In the genomic region with DNA sequence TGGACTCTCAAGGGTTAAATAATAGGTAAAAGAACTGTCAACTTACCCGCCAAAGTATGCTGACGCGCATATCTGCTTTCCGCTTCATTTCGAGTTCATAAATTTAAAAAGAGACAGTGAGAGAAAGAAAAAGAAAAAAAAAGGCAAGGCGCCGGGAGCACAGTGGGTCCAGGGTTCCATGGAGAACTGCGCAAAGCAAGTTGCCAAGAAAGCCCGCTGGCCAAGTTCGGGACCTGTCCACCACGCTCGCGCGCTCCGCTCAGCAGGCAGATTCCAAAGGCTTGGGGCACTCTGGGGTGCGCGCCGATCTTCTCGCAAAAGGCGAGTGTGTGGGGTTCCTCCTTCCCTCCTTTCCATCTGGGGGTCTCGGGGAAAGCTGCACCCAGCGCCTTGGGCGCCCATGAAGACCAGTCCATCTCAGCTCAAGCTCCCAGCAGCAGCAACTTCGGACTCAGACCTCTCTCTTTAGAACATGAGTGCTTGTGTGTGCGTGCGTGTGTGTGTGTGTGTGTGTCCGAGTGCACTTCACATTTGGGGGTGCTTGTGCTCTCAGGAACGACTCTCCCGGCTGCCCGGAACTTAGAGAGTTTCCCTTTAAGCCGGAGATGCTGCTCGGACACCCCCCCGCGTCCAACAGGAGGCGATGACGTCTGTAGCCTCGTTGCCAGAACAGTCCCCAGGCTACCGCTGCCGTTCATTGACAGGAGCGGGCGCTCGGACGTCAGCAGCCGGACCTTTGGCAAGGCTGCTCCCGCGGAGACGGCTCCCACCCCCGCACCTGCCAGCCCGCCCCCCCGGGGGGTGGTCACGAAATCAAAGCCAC, we compare ENCODE assay signal across 8 cellular contexts.
A peak's percentile ranks its signal among the peaks of the same experiment; 100 is the strongest.
DNase-seq lines count a peak whose midpoint lies in the region; TF ChIP-seq lines count a peak whose summit lies in the region.

No MANE protein-coding gene starts in this region.

- no peak overlapping the region for H3K27ac ChIP-seq in skeletal muscle tissue (ENCODE audit: low read depth, low read length)

- H3K27ac Mint-ChIP-seq in T-helper 2 cell treated with Interferon-gamma antibody and Interleukin-4, amounts not matched to agents 5 μg/mL and 100 μg/mL, for 36 hours = no peak overlapping the region

- H3K4me3 ChIP-seq in astrocyte of the cerebellum (ENCODE audit: low read depth, low read length) (peak overlapping the region; percentile 51), iPS-11a (ENCODE audit: low read depth, low read length) (peak overlapping the region; percentile 28), skeletal muscle tissue (ENCODE audit: low read length in 3 of 3) (peak overlapping the region; percentile 61 to 80 (median 77))

- H3K36me3 Mint-ChIP-seq in T-helper 2 cell treated with Interferon-gamma antibody and Interleukin-4, amounts not matched to agents 5 μg/mL and 100 μg/mL, for 36 hours (ENCODE audit: low read depth) = no peaks in the 10 kb centered on the region

- in situ Hi-C loops in astrocyte of the cerebellum (cut with HindIII; ENCODE audit: low sequenced_read_pairs) = no loop called here

- no peaks in the 10 kb centered on the region for H3K9me3 Mint-ChIP-seq in T-helper 2 cell treated with Interferon-gamma antibody and Interleukin-4, amounts not matched to agents 5 μg/mL and 100 μg/mL, for 36 hours

- H3K36me3 ChIP-seq in skeletal muscle tissue (ENCODE audit: control insufficient read depth in 3 of 3, insufficient read depth in 3 of 3, low read length in 3 of 3) = no peaks in the 10 kb centered on the region

- peak; percentile 78 for DNase-seq in HEK293T (ENCODE audit: extremely low spot score)
- DNase-seq in astrocyte of the cerebellum (ENCODE audit: low read depth) = peak; percentile 87
- no peak for DNase-seq in DMS79 (lab: John Stamatoyannopoulos, UW)
- no peak for DNase-seq in activated CD4-positive, alpha-beta T cell treated with anti-CD3 and anti-CD28 coated beads, Interleukin-2, amount 50 U/mL, for 1 hour
- no peak for DNase-seq in amniotic stem cell (lab: John Stamatoyannopoulos, UW)
- DNase-seq in T-helper 2 cell treated with Interferon-gamma antibody and Interleukin-4, amounts not matched to agents 5 μg/mL and 100 μg/mL, for 36 hours (ENCODE audit: low spot score) = no peak

- CTCF ChIA-PET in HEK293T (lab: Yijun Ruan, JAX) = interaction anchor here (0.6 kb wide), 1 partner anchor 80 kb away, joined by 3 read pairs; no protein-coding TSS in a partner anchor

- peaks cover 48% of the 10 kb centered on the region for H3K27me3 Mint-ChIP-seq in T-helper 2 cell treated with Interferon-gamma antibody and Interleukin-4, amounts not matched to agents 5 μg/mL and 100 μg/mL, for 36 hours (ENCODE audit: low read depth)

- POLR2A ChIA-PET in HEK293T (lab: Yijun Ruan, JAX) = interaction anchor here (0.6 to 2.5 kb wide), 2 partner anchors 19 to 21 kb away, joined by 3 to 12 read pairs; no protein-coding TSS in a partner anchor

- no peak for TF ChIP-seq CTCF in astrocyte of the cerebellum (IDR thresholded peaks at IDR 0.05; ENCODE audit: low read depth, low read length, missing control alignments)

- H3K4me1 Mint-ChIP-seq in T-helper 2 cell treated with Interferon-gamma antibody and Interleukin-4, amounts not matched to agents 5 μg/mL and 100 μg/mL, for 36 hours (ENCODE audit: low read depth) = peaks cover 4% of the 10 kb centered on the region

- H3K9ac ChIP-seq in skeletal muscle tissue (ENCODE audit: low read depth in 1 of 3, low read length in 3 of 3) = peak overlapping the region in 2 of 3 donors; percentile 32 to 64

- no peak overlapping the region for H3K4me3 Mint-ChIP-seq in T-helper 2 cell treated with Interferon-gamma antibody and Interleukin-4, amounts not matched to agents 5 μg/mL and 100 μg/mL, for 36 hours

- H3K27me3 ChIP-seq in skeletal muscle tissue (ENCODE audit: control insufficient read depth in 3 of 3, insufficient read depth in 3 of 3, low read length in 3 of 3) = peaks cover 40 to 52% (median 41%) of the 10 kb centered on the region in 3 donors

- H3K9me3 ChIP-seq in skeletal muscle tissue (ENCODE audit: control insufficient read depth in 3 of 3, low read length in 3 of 3) = no peaks in the 10 kb centered on the region

- H3K4me1 ChIP-seq in skeletal muscle tissue (ENCODE audit: control insufficient read depth in 3 of 3, insufficient read depth in 3 of 3, low read length in 3 of 3) = peaks cover 12 to 16% (median 12%) of the 10 kb centered on the region in 3 donors

TF ChIP-seq in HEK293T, 16 proteins besides CTCF, POLR2A, EP300 and RAD21:
- no peak for TF ChIP-seq SP1 (IDR thresholded peaks at IDR 0.05)
- TF ChIP-seq TARDBP (IDR thresholded peaks at IDR 0.05) = no peak
- peak; percentile 19; the same call in 1 of the 2 replicates for TF ChIP-seq L3MBTL2 (conservative IDR thresholded peaks at IDR 0.05)

Comparison
In these comparisons a context has a peak if more than half of its experiments do, and no peak if none do; other contexts are left out.
1. DNase-seq: peak in HEK293T (single experiment) and astrocyte of the cerebellum (single experiment); none in DMS79 (single experiment), activated CD4-positive, alpha-beta T cell treated with anti-CD3 and anti-CD28 coated beads, Interleukin-2, amount 50 U/mL, for 1 hour (single experiment), amniotic stem cell (single experiment) and T-helper 2 cell treated with Interferon-gamma antibody and Interleukin-4, amounts not matched to agents 5 μg/mL and 100 μg/mL, for 36 hours (single experiment).
2. Peak in every context shown above with its lines, with median percentiles within 50 percentile points of each other: H3K4me3 ChIP-seq.